Comparison of ENCODE assay signal across 17 cellular contexts in genomic region chr9:127313042-127313560, GRCh38. TPM values are rescaled to one million over a fixed set of nuclear protein-coding genes. Genes with fewer than 3 reads are reported as not detected.
DNase-seq lines count a peak whose midpoint lies in the region; ATAC-seq and TF ChIP-seq lines count a peak whose summit lies in the region.
"Had no signal": no experiment of that assay in that cellular context is flagged by ENCODE, and none has a peak within 500 bp of the region (broad histone marks: within the 10 kb centered on the region; RNA-seq: fewer than 3 reads in every experiment).

No MANE protein-coding gene starts in this region.

- no peak overlapping the region; the same call in 1 of the 2 replicates for H3K27ac Mint-ChIP-seq in WTC11
- H3K27ac Mint-ChIP-seq: CD8-positive, alpha-beta T cell had no signal

- H3K27ac ChIP-seq in aorta (ENCODE audit: low read depth in 1 of 2, low read length in 2 of 2) = peak overlapping the region; percentile 79 to 96
- H3K27ac ChIP-seq in right lobe of liver = no peak overlapping the region
- H3K27ac ChIP-seq: 22Rv1 had no signal

- H3K9me3 ChIP-seq in aorta (ENCODE audit: control insufficient read depth, low read length) (no peaks in the 10 kb centered on the region), right lobe of liver (no peaks in the 10 kb centered on the region)

- DNase-seq in NCI-H524 (lab: John Stamatoyannopoulos, UW) = peak; percentile 69 to 88
- no peak for DNase-seq in NCI-H524 treated with DMSO at 0.1 percent for 48 hours (lab: John Stamatoyannopoulos, UW)
- no peak for DNase-seq in WTC11 (ENCODE audit: low spot score)
- peak; percentile 72 for DNase-seq in cerebellum (ENCODE audit: low spot score)
- DNase-seq in aorta = no peak
- DNase-seq in SW480 (ENCODE audit: low spot score) = no peak
- no peak for DNase-seq in right lobe of liver
- DNase-seq in NCI-H1417 (lab: John Stamatoyannopoulos, UW) = no peak
- DNase-seq: CD8-positive, alpha-beta T cell; COR-L47; DMS153; DMS79 treated with DMSO at 0.1 percent for 48 hours; EL; GDM1; IMR-90 had no signal

- intact Hi-C loops in aorta (cut with DNase I) (loop anchor here in 1 of 2 donors (5.0 kb wide), 4 partner anchors 44 to 86 kb away; partner anchors contain the start of gene SLC2A8), right lobe of liver (cut with DNase I) (no loop called here)

- no peak overlapping the region for H3K4me3 Mint-ChIP-seq in WTC11
- H3K4me3 Mint-ChIP-seq: CD14-positive monocyte; CD8-positive, alpha-beta T cell had no signal

- H3K36me3 ChIP-seq in aorta (ENCODE audit: control insufficient read depth in 1 of 2, insufficient read depth in 2 of 2, low read length in 1 of 2) = peaks cover 0 to 2% of the 10 kb centered on the region in 2 donors
- H3K36me3 ChIP-seq in right lobe of liver = no peaks in the 10 kb centered on the region

- H3K4me1 Mint-ChIP-seq in WTC11 = peaks cover 6% of the 10 kb centered on the region

- H3K4me1 ChIP-seq in aorta (ENCODE audit: control insufficient read depth in 1 of 2, insufficient read depth in 2 of 2, low read length in 2 of 2) (peaks cover 2 to 6% of the 10 kb centered on the region in 2 donors), right lobe of liver (peaks cover 0 to 27% (median 11%) of the 10 kb centered on the region in 4 donors)

- POLR2A ChIA-PET in WTC11 (lab: Charles Lee) = no interaction called here

- H3K27me3 ChIP-seq in aorta (ENCODE audit: control insufficient read depth in 1 of 2, insufficient read depth in 2 of 2, low read length in 1 of 2) (no peaks in the 10 kb centered on the region), right lobe of liver (no peaks in the 10 kb centered on the region)

- 95 to 98% methylated on average over 7 of the region's 7 CpGs for WGBS in aorta, 2 donors
- WGBS in right lobe of liver (ENCODE audit: insufficient coverage, low coverage, low lambda C conversion rate, missing lambda C conversion rate) = 94% methylated on average over 6 of the region's 7 CpGs

- H3K4me3 ChIP-seq in aorta (ENCODE audit: low read length in 2 of 2) (no peak overlapping the region), right lobe of liver (no peak overlapping the region)

- CTCF ChIA-PET in WTC11 (lab: Charles Lee) = no interaction called here

- TF ChIP-seq CTCF in WTC11 (IDR thresholded peaks at IDR 0.05) (no peak), right lobe of liver (IDR thresholded peaks at IDR 0.05) (no peak)

- no peaks in the 10 kb centered on the region for H3K9me3 Mint-ChIP-seq in WTC11
- H3K9me3 Mint-ChIP-seq: CD14-positive monocyte; CD8-positive, alpha-beta T cell had no signal

- TF ChIP-seq POLR2A in right lobe of liver (IDR thresholded peaks at IDR 0.05) = no peak

- H3K36me3 Mint-ChIP-seq in WTC11 = peaks cover 1% of the 10 kb centered on the region; the same call in 1 of the 2 replicates
- H3K36me3 Mint-ChIP-seq: CD8-positive, alpha-beta T cell had no signal

- H3K27me3 Mint-ChIP-seq in WTC11 (ENCODE audit: low read depth) = no peaks in the 10 kb centered on the region

- ATAC-seq in WTC11 (no peak), aorta (ENCODE audit: low FRiP score) (no peak), right lobe of liver (no peak)
- ATAC-seq: CD8-positive, alpha-beta T cell had no signal

TF ChIP-seq in WTC11, 78 proteins besides CTCF, POLR2A, EP300 and RAD21:
- 0 out of 2 replicates have a peak, but pooled peaks have one; percentile 32 for TF ChIP-seq USF1 (CRISPR knock-in tag; IDR thresholded peaks at IDR 0.05)
- peak; percentile 57 for TF ChIP-seq USF2 (CRISPR knock-in tag; IDR thresholded peaks at IDR 0.05)
- TF ChIP-seq ZNF512 (CRISPR knock-in tag; IDR thresholded peaks at IDR 0.05; ENCODE audit: borderline replicate concordance) = no peak

RNA-seq across cellular contexts. Expression of gene GARNL3, which starts 48.5 kb away (rescaled TPM):
- total RNA-seq in WTC11 (2021) (17.8 to 22.4 TPM (median 20.3 TPM) in 3 replicates), cerebellum (87.7 TPM), aorta (10 to 100 TPM; 59.1 to 70.9 TPM), right lobe of liver (1 to 10 TPM; 4.4 to 9.7 (median 6.1) TPM)
- 10 to 100 TPM in 1 of 2 donors, 1 to 10 TPM in 1; 6.3 to 26.6 TPM for polyA plus RNA-seq in aorta

Comparison
In these comparisons a context has a peak if more than half of its experiments do, and no peak if none do; other contexts are left out.
1. DNase-seq: peak in NCI-H524 (2 of 2) and cerebellum (single experiment); none in NCI-H524 treated with DMSO at 0.1 percent for 48 hours (single experiment), WTC11 (single experiment), aorta (0 of 2), SW480 (single experiment), right lobe of liver (0 of 3) and NCI-H1417 (0 of 3).
2. H3K27ac ChIP-seq: peak in aorta (2 of 2); none in right lobe of liver (0 of 3).